Comparison of ENCODE assay signal across 8 cellular contexts in the genomic region with DNA sequence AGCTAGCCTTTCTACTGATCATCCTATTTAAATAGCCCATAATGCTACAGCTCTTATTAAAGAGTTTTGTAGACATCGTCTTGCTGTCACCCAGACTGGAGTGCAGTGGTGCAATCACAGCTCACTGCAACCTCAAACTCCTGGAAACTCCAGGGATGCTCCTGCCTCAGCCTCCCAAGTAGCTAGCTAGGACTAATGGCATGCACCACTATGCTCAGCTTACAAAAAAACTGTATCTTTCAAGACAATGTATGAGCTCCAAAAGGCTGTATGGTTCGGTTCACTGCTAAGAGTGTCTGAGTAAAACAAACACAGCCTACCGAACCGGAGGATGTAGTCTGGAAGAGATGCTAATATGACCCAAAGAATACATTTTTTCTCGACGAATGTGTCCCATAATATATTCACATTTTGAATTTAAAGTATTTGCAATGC. TPM values are rescaled to one million over a fixed set of nuclear protein-coding genes. Genes with fewer than 3 reads are reported as not detected.
A peak's percentile ranks its signal among the peaks of the same experiment; 100 is the strongest.
DNase-seq lines count a peak whose midpoint lies in the region; ATAC-seq and TF ChIP-seq lines count a peak whose summit lies in the region.

No MANE protein-coding gene starts in this region.

- no peaks in the 10 kb centered on the region for H3K27me3 Mint-ChIP-seq in activated CD8-positive, alpha-beta memory T cell treated with anti-CD3 and anti-CD28 coated beads, Interleukin-2, amount 10 ng/mL, durations not matched to agents 7 days and 5 days
- H3K27me3 Mint-ChIP-seq in WTC11 (ENCODE audit: low read depth): no peaks in the 10 kb centered on the region; the same call in 1 of the 2 replicates
- no peaks in the 10 kb centered on the region for H3K27me3 Mint-ChIP-seq in stimulated activated naive CD8-positive, alpha-beta T cell treated with anti-CD3 and anti-CD28 coated beads, Interleukin-15, amount 100 ng/mL, for 72 hours

- H3K4me1 Mint-ChIP-seq in activated CD8-positive, alpha-beta memory T cell treated with anti-CD3 and anti-CD28 coated beads, Interleukin-2, amount 10 ng/mL, durations not matched to agents 7 days and 5 days: peaks cover 67% of the 10 kb centered on the region
- H3K4me1 Mint-ChIP-seq in WTC11: peaks cover 57% of the 10 kb centered on the region
- peaks cover 59% of the 10 kb centered on the region for H3K4me1 Mint-ChIP-seq in stimulated activated naive CD8-positive, alpha-beta T cell treated with anti-CD3 and anti-CD28 coated beads, Interleukin-15, amount 100 ng/mL, for 72 hours

- H3K36me3 Mint-ChIP-seq in activated CD8-positive, alpha-beta memory T cell treated with anti-CD3 and anti-CD28 coated beads, Interleukin-2, amount 10 ng/mL, durations not matched to agents 7 days and 5 days: peaks cover 70% of the 10 kb centered on the region
- peaks cover 76% of the 10 kb centered on the region for H3K36me3 Mint-ChIP-seq in WTC11

- peak overlapping the region; percentile 87 for H3K27ac Mint-ChIP-seq in activated CD8-positive, alpha-beta memory T cell treated with anti-CD3 and anti-CD28 coated beads, Interleukin-2, amount 10 ng/mL, durations not matched to agents 7 days and 5 days
- peak overlapping the region; percentile 96 for H3K27ac Mint-ChIP-seq in WTC11
- peak overlapping the region in 1 of 2 donors; percentile 96 for H3K27ac Mint-ChIP-seq in stimulated activated naive CD8-positive, alpha-beta T cell treated with anti-CD3 and anti-CD28 coated beads, Interleukin-15, amount 100 ng/mL, for 72 hours

- TF ChIP-seq CTCF in WTC11 (IDR thresholded peaks at IDR 0.05) (no peak), fibroblast of pulmonary artery (IDR thresholded peaks at IDR 0.05; ENCODE audit: low read length, missing control alignments) (no peak)

- POLR2A ChIA-PET in WTC11 (lab: Charles Lee): interaction anchor here (0.9 kb wide), 2 partner anchors 12 to 46 kb away, joined by 3 read pairs; a partner anchor contains a TSS

- in situ Hi-C loops in ACHN (cut with HindIII; ENCODE audit: low pct_ligation_motif_present, low pct_unique_long_range_greater_than_20kb, low sequenced_read_pairs): no loop called here

- H3K4me3 ChIP-seq in fibroblast of pulmonary artery (replicated peaks; ENCODE audit: low read depth, low read length): peak overlapping the region; percentile 96

- ATAC-seq in activated CD8-positive, alpha-beta memory T cell treated with anti-CD3 and anti-CD28 coated beads, Interleukin-2, amount 10 ng/mL, durations not matched to agents 7 days and 5 days: no peak
- no peak for ATAC-seq in WTC11
- no peak for ATAC-seq in stimulated activated naive CD8-positive, alpha-beta T cell treated with anti-CD3 and anti-CD28 coated beads, Interleukin-15, amount 100 ng/mL, for 72 hours

- CTCF ChIA-PET in activated CD8-positive, alpha-beta memory T cell treated with anti-CD3 and anti-CD28 coated beads, Interleukin-2, amount 10 ng/mL, durations not matched to agents 7 days and 5 days (lab: Charles Lee): interaction anchor here (5.6 kb wide), 1 partner anchor 45 kb away, joined by 50 read pairs; a partner anchor contains a TSS
- CTCF ChIA-PET in WTC11 (lab: Charles Lee): no interaction called here

- peak overlapping the region; percentile 95 for H3K4me3 Mint-ChIP-seq in activated CD8-positive, alpha-beta memory T cell treated with anti-CD3 and anti-CD28 coated beads, Interleukin-2, amount 10 ng/mL, durations not matched to agents 7 days and 5 days
- H3K4me3 Mint-ChIP-seq in WTC11: peak overlapping the region; percentile 99
- H3K4me3 Mint-ChIP-seq in stimulated activated naive CD8-positive, alpha-beta T cell treated with anti-CD3 and anti-CD28 coated beads, Interleukin-15, amount 100 ng/mL, for 72 hours: peak overlapping the region; percentile 92 to 95

- H3K9me3 Mint-ChIP-seq in activated CD8-positive, alpha-beta memory T cell treated with anti-CD3 and anti-CD28 coated beads, Interleukin-2, amount 10 ng/mL, durations not matched to agents 7 days and 5 days (ENCODE audit: low read depth): no peaks in the 10 kb centered on the region
- no peaks in the 10 kb centered on the region for H3K9me3 Mint-ChIP-seq in WTC11
- no peaks in the 10 kb centered on the region for H3K9me3 Mint-ChIP-seq in stimulated activated naive CD8-positive, alpha-beta T cell treated with anti-CD3 and anti-CD28 coated beads, Interleukin-15, amount 100 ng/mL, for 72 hours

- no peak for DNase-seq in activated CD8-positive, alpha-beta memory T cell treated with anti-CD3 and anti-CD28 coated beads, Interleukin-2, amount 10 ng/mL, durations not matched to agents 7 days and 5 days
- no peak for DNase-seq in activated CD8-positive, alpha-beta memory T cell treated with anti-CD3 and anti-CD28 coated beads, Interleukin-2, amount 50 U/mL, for 4 hours
- no peak for DNase-seq in WTC11 (ENCODE audit: low spot score)
- DNase-seq in fibroblast of pulmonary artery (ENCODE audit: low read depth): no peak
- DNase-seq in stimulated activated naive CD8-positive, alpha-beta T cell treated with anti-CD3 and anti-CD28 coated beads, Interleukin-15, amount 100 ng/mL, for 72 hours: no peak
- DNase-seq in ACHN: no peak
- DNase-seq in UCSD-AML1 (lab: John Stamatoyannopoulos, UW; ENCODE audit: unreplicated experiment): no peak
- no peak for DNase-seq in HK-2 (ENCODE audit: unreplicated experiment)

TF ChIP-seq in WTC11, 78 proteins besides CTCF, POLR2A, EP300 and RAD21 (continues in another document):
- TF ChIP-seq NFE2L1 (CRISPR knock-in tag; IDR thresholded peaks at IDR 0.05): no peak
- TF ChIP-seq, protein P1, sequence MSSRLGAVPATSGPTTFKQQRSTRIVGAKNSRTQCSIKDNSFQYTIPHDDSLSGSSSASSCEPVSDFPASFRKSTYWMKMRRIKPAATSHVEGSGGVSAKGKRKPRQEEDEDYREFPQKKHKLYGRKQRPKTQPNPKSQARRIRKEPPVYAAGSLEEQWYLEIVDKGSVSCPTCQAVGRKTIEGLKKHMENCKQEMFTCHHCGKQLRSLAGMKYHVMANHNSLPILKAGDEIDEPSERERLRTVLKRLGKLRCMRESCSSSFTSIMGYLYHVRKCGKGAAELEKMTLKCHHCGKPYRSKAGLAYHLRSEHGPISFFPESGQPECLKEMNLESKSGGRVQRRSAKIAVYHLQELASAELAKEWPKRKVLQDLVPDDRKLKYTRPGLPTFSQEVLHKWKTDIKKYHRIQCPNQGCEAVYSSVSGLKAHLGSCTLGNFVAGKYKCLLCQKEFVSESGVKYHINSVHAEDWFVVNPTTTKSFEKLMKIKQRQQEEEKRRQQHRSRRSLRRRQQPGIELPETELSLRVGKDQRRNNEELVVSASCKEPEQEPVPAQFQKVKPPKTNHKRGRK (CRISPR knock-in tag; IDR thresholded peaks at IDR 0.05; ENCODE audit: borderline replicate concordance): no peak
- no peak for TF ChIP-seq ZNF121 (CRISPR knock-in tag; IDR thresholded peaks at IDR 0.05)
- no peak for TF ChIP-seq MXD4 (CRISPR knock-in tag; IDR thresholded peaks at IDR 0.05; ENCODE audit: borderline replicate concordance)
- TF ChIP-seq, protein P2, sequence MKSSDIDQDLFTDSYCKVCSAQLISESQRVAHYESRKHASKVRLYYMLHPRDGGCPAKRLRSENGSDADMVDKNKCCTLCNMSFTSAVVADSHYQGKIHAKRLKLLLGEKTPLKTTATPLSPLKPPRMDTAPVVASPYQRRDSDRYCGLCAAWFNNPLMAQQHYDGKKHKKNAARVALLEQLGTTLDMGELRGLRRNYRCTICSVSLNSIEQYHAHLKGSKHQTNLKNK (CRISPR knock-in tag; IDR thresholded peaks at IDR 0.05): no peak
- TF ChIP-seq, protein P3, sequence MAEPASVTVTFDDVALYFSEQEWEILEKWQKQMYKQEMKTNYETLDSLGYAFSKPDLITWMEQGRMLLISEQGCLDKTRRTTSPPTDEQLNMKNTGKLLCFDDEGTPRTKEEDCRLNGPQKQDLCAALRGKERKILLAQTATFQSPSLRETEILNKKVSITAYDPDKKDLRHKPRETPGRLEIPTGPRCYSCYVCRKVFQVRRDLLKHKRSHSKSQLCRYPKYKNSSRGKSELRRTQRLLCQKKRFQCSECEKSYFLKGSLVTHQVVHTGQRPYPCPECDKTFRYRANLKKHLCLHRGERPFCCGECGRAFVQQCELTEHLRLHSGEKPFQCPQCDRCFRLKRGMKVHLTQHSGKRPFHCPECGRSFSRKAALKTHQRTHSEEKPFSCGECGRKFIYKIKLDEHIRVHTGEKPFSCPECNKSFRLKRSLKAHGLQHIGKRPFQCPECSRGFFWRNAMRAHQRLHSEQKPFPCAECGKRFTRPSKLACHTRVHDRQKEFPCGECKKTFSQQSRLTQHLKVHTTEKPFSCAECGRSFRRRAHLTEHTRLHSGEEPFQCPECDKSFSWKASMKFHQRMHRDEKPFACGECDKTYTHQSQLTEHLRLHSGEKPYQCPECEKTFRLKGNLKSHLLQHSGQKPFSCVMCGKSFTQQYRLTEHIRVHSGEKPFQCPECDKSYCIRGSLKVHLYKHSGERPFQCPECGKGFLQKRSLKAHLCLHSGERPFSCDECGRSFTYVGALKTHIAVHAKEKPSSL (CRISPR knock-in tag; conservative IDR thresholded peaks at IDR 0.05): 0 out of 2 replicates have a peak, but pooled peaks have one; percentile 42
- TF ChIP-seq ZNF263 (CRISPR knock-in tag; IDR thresholded peaks at IDR 0.05; ENCODE audit: low read depth): no peak
- TF ChIP-seq, protein P4, sequence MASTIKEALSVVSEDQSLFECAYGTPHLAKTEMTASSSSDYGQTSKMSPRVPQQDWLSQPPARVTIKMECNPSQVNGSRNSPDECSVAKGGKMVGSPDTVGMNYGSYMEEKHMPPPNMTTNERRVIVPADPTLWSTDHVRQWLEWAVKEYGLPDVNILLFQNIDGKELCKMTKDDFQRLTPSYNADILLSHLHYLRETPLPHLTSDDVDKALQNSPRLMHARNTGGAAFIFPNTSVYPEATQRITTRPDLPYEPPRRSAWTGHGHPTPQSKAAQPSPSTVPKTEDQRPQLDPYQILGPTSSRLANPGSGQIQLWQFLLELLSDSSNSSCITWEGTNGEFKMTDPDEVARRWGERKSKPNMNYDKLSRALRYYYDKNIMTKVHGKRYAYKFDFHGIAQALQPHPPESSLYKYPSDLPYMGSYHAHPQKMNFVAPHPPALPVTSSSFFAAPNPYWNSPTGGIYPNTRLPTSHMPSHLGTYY (CRISPR knock-in tag; IDR thresholded peaks at IDR 0.05): no peak

RNA-seq across cellular contexts. Expression of a gene that starts 2.6 kb away (rescaled TPM):
- 100 to 1,000 TPM; 201 to 221 TPM for total RNA-seq in activated CD8-positive, alpha-beta memory T cell treated with anti-CD3 and anti-CD28 coated beads, Interleukin-2, amount 10 ng/mL, durations not matched to agents 7 days and 5 days
- 173 to 223 TPM (median 185 TPM) in 3 replicates for total RNA-seq in WTC11 (2021)

RNA-seq across cellular contexts. Expression of a gene that starts 2.8 kb away (rescaled TPM):
- total RNA-seq in activated CD8-positive, alpha-beta memory T cell treated with anti-CD3 and anti-CD28 coated beads, Interleukin-2, amount 10 ng/mL, durations not matched to agents 7 days and 5 days: 10 to 100 TPM; 17.1 to 18.3 TPM
- 24.5 to 25.4 TPM (median 25.3 TPM) in 3 replicates for total RNA-seq in WTC11 (2021)

RNA-seq across cellular contexts. Expression of a gene that starts 45.4 kb away (rescaled TPM):
- total RNA-seq in activated CD8-positive, alpha-beta memory T cell treated with anti-CD3 and anti-CD28 coated beads, Interleukin-2, amount 10 ng/mL, durations not matched to agents 7 days and 5 days: 10 to 100 TPM; 38.8 to 47.2 TPM
- total RNA-seq in WTC11 (2021): 25.3 to 30.5 TPM (median 29.6 TPM) in 3 replicates
